Comparison of ENCODE assay signal across 17 cellular contexts in genomic region chr18:524496-524895, GRCh38. TPM values are rescaled to one million over a fixed set of nuclear protein-coding genes. Genes with fewer than 3 reads are reported as not detected.
DNase-seq lines count a peak whose midpoint lies in the region; ATAC-seq and TF ChIP-seq lines count a peak whose summit lies in the region.
"Had no signal": no experiment of that assay in that cellular context is flagged by ENCODE, and none has a peak within 500 bp of the region (broad histone marks: within the 10 kb centered on the region; RNA-seq: fewer than 3 reads in every experiment).

No MANE protein-coding gene starts in this region.

- DNase-seq in AG10803 (ENCODE audit: low read depth) (peak; percentile 88), astrocyte of the cerebellum (ENCODE audit: low read depth) (peak; percentile 57), mesenchymal stem cell (peak; percentile 45), iPS-NIHi7 (ENCODE audit: extremely low spot score) (no peak), body of pancreas (no peak)
- DNase-seq in stimulated activated naive B cell treated with anti-CD40 and anti-IgM and Interleukin-4, amounts not matched to agents 10 μg/mL and 1 μg/mL and 100 μg/mL, for 72 hours: no peak
- DNase-seq: activated CD4-positive, alpha-beta T cell treated with anti-CD3 and anti-CD28 coated beads, Interleukin-2, amount 50 U/mL, for 1 hour; activated gamma-delta T cell treated with Interleukin-2 at 50 U/mL for 16 hours; cortex of kidney; heart left ventricle; mucosa of descending colon; NCI-H446 treated with DMSO at 0.1 percent for 48 hours; sigmoid colon had no signal

- no peak overlapping the region for H3K4me3 ChIP-seq in AG10803 (ENCODE audit: low read length)
- H3K4me3 ChIP-seq in astrocyte of the cerebellum (ENCODE audit: low read depth, low read length): no peak overlapping the region
- no peak overlapping the region for H3K4me3 ChIP-seq in mesenchymal stem cell (ENCODE audit: insufficient read depth in 1 of 2, low read depth in 1 of 2, low read length in 2 of 2)
- no peak overlapping the region for H3K4me3 ChIP-seq in body of pancreas
- H3K4me3 ChIP-seq: BLaER1 treated with 17β-estradiol and CSF1 and Interleukin-3, amounts not matched to agents 10 nM and 100 nM; heart left ventricle; mucosa of descending colon; sigmoid colon; SK-N-MC had no signal

- H2BK12ac ChIP-seq in mesenchymal stem cell (ENCODE audit: low read length in 2 of 2): no peak overlapping the region

- H3K9me3 Mint-ChIP-seq in stimulated activated naive B cell treated with anti-CD40 and anti-IgM and Interleukin-4, amounts not matched to agents 10 μg/mL and 1 μg/mL and 100 μg/mL, for 72 hours: no peaks in the 10 kb centered on the region

- H3K23ac ChIP-seq in mesenchymal stem cell (ENCODE audit: low read length in 2 of 2): no peak overlapping the region

- no peaks in the 10 kb centered on the region for H3K79me1 ChIP-seq in mesenchymal stem cell (replicated peaks; ENCODE audit: low read length, poor library complexity, severe bottlenecking)

- H2BK120ac ChIP-seq in mesenchymal stem cell (ENCODE audit: low read depth, low read length): no peak overlapping the region

- H3K27ac ChIP-seq in mesenchymal stem cell (ENCODE audit: low read length, poor library complexity, severe bottlenecking): peak overlapping the region; percentile 42
- no peak overlapping the region for H3K27ac ChIP-seq in body of pancreas
- H3K27ac ChIP-seq: BLaER1 treated with 17β-estradiol and CSF1 and Interleukin-3, amounts not matched to agents 10 nM and 100 nM; heart left ventricle; SK-N-MC had no signal

- peak overlapping the region; percentile 65 for H3K9ac ChIP-seq in mesenchymal stem cell (ENCODE audit: low read length)
- H3K9ac ChIP-seq: BLaER1 treated with 17β-estradiol and CSF1 and Interleukin-3, amounts not matched to agents 10 nM and 100 nM had no signal

- H3K14ac ChIP-seq in mesenchymal stem cell (ENCODE audit: low read length in 2 of 2): no peak overlapping the region

- H4K91ac ChIP-seq in mesenchymal stem cell (ENCODE audit: low read length): no peak overlapping the region

- H2AFZ ChIP-seq in mesenchymal stem cell (ENCODE audit: low read depth, low read length): no peak overlapping the region

- intact Hi-C loops in body of pancreas (cut with DNase I): no loop called here

- no peaks in the 10 kb centered on the region for H3K36me3 Mint-ChIP-seq in stimulated activated naive B cell treated with anti-CD40 and anti-IgM and Interleukin-4, amounts not matched to agents 10 μg/mL and 1 μg/mL and 100 μg/mL, for 72 hours

- in situ Hi-C loops in astrocyte of the cerebellum (cut with HindIII; ENCODE audit: low sequenced_read_pairs): no loop called here

- H3K27me3 Mint-ChIP-seq in stimulated activated naive B cell treated with anti-CD40 and anti-IgM and Interleukin-4, amounts not matched to agents 10 μg/mL and 1 μg/mL and 100 μg/mL, for 72 hours: peaks cover 3 to 6% of the 10 kb centered on the region in 2 donors

- no peak overlapping the region for H3K4ac ChIP-seq in mesenchymal stem cell (ENCODE audit: low read depth in 1 of 2, low read length in 2 of 2)

- H3K27ac Mint-ChIP-seq in stimulated activated naive B cell treated with anti-CD40 and anti-IgM and Interleukin-4, amounts not matched to agents 10 μg/mL and 1 μg/mL and 100 μg/mL, for 72 hours: no peak overlapping the region

- no peak overlapping the region for H4K8ac ChIP-seq in mesenchymal stem cell (ENCODE audit: low read length)

- H3K4me2 ChIP-seq in mesenchymal stem cell (ENCODE audit: low read length, poor library complexity, severe bottlenecking): no peak overlapping the region

- no peaks in the 10 kb centered on the region for H3K36me3 ChIP-seq in mesenchymal stem cell (ENCODE audit: control insufficient read depth in 1 of 2, insufficient read depth in 2 of 2, low read depth in 1 of 2, low read length in 2 of 2)
- no peaks in the 10 kb centered on the region for H3K36me3 ChIP-seq in body of pancreas (replicated peaks in 1 of 2; ENCODE audit: insufficient read depth in 1 of 2, low read depth in 2 of 2)
- H3K36me3 ChIP-seq: BLaER1 treated with 17β-estradiol and CSF1 and Interleukin-3, amounts not matched to agents 10 nM and 100 nM; heart left ventricle; sigmoid colon had no signal

- H3K4me1 ChIP-seq in mesenchymal stem cell (ENCODE audit: control insufficient read depth, insufficient read depth, low read depth, low read length) (peaks cover 10% of the 10 kb centered on the region), body of pancreas (peaks cover 29% of the 10 kb centered on the region)

- no peak for TF ChIP-seq CTCF in AG10803 (conservative IDR thresholded peaks at IDR 0.05; ENCODE audit: low read length)
- TF ChIP-seq CTCF in astrocyte of the cerebellum (IDR thresholded peaks at IDR 0.05; ENCODE audit: low read depth, low read length, missing control alignments): no peak
- TF ChIP-seq CTCF in body of pancreas (IDR thresholded peaks at IDR 0.05): no peak

- no peak overlapping the region for H2BK15ac ChIP-seq in mesenchymal stem cell (ENCODE audit: low read depth, poor library complexity, severe bottlenecking)

- H3K4me3 Mint-ChIP-seq in stimulated activated naive B cell treated with anti-CD40 and anti-IgM and Interleukin-4, amounts not matched to agents 10 μg/mL and 1 μg/mL and 100 μg/mL, for 72 hours: no peak overlapping the region

- H2AK5ac ChIP-seq in mesenchymal stem cell (ENCODE audit: low read length, severe bottlenecking): no peak overlapping the region

- H3K4me1 Mint-ChIP-seq in stimulated activated naive B cell treated with anti-CD40 and anti-IgM and Interleukin-4, amounts not matched to agents 10 μg/mL and 1 μg/mL and 100 μg/mL, for 72 hours: no peaks in the 10 kb centered on the region

- no peak overlapping the region for H3K18ac ChIP-seq in mesenchymal stem cell (ENCODE audit: low read depth in 1 of 2, low read length in 2 of 2)

- H2BK5ac ChIP-seq in mesenchymal stem cell (ENCODE audit: low read depth, low read length, poor library complexity, severe bottlenecking): no peak overlapping the region

- TF ChIP-seq POLR2A in body of pancreas (IDR thresholded peaks at IDR 0.05): no peak

- no peaks in the 10 kb centered on the region for H3K9me3 ChIP-seq in mesenchymal stem cell (ENCODE audit: control insufficient read depth, low read length)
- no peaks in the 10 kb centered on the region for H3K9me3 ChIP-seq in body of pancreas
- H3K9me3 ChIP-seq: BLaER1 treated with 17β-estradiol and CSF1 and Interleukin-3, amounts not matched to agents 10 nM and 100 nM; heart left ventricle; mucosa of descending colon; sigmoid colon had no signal

- ATAC-seq in HG02763 (IDR thresholded peaks at IDR 0.05; ENCODE audit: unreplicated experiment): peak; percentile 42
- ATAC-seq in HG02852 (IDR thresholded peaks at IDR 0.05; ENCODE audit: unreplicated experiment): no peak
- ATAC-seq in body of pancreas: no peak
- ATAC-seq in stimulated activated naive B cell treated with anti-CD40 and anti-IgM and Interleukin-4, amounts not matched to agents 10 μg/mL and 1 μg/mL and 100 μg/mL, for 72 hours (replicated peaks): no peak
- ATAC-seq: heart left ventricle, mucosa of descending colon had no signal

- no peaks in the 10 kb centered on the region for H3K27me3 ChIP-seq in mesenchymal stem cell (ENCODE audit: control insufficient read depth in 1 of 2, insufficient read depth in 1 of 2, low read length in 2 of 2)
- no peaks in the 10 kb centered on the region for H3K27me3 ChIP-seq in body of pancreas
- H3K27me3 ChIP-seq: BLaER1 treated with 17β-estradiol and CSF1 and Interleukin-3, amounts not matched to agents 10 nM and 100 nM; sigmoid colon had no signal

RNA-seq across cellular contexts. Expression of gene COLEC12, which starts 24.0 kb away (rescaled TPM):
- polyA plus RNA-seq in mesenchymal stem cell (2013, experiment 1 of 2): 8.9 TPM
- 9.2 TPM for polyA plus RNA-seq in mesenchymal stem cell (2013, experiment 2 of 2)
- 1 to 10 TPM; 3.6 to 4.2 TPM for total RNA-seq in body of pancreas

RNA-seq across cellular contexts. Expression of gene CETN1, which starts 55.7 kb away (rescaled TPM):
- polyA plus RNA-seq in mesenchymal stem cell (2013, experiment 1 of 2): not detected
- not detected for polyA plus RNA-seq in mesenchymal stem cell (2013, experiment 2 of 2)
- total RNA-seq in body of pancreas: not detected
- total RNA-seq: heart left ventricle, mucosa of descending colon, sigmoid colon had no signal
- polyA plus RNA-seq: heart left ventricle, sigmoid colon had no signal

Comparison
In these comparisons a context has a peak if more than half of its experiments do, and no peak if none do; other contexts are left out.
1. DNase-seq: peak in AG10803 (single experiment), astrocyte of the cerebellum (single experiment) and mesenchymal stem cell (single experiment); none in iPS-NIHi7 (single experiment), body of pancreas (0 of 4) and stimulated activated naive B cell treated with anti-CD40 and anti-IgM and Interleukin-4, amounts not matched to agents 10 μg/mL and 1 μg/mL and 100 μg/mL, for 72 hours (single experiment).